8 cellular contexts compared by ENCODE assay signal in the genomic region with DNA sequence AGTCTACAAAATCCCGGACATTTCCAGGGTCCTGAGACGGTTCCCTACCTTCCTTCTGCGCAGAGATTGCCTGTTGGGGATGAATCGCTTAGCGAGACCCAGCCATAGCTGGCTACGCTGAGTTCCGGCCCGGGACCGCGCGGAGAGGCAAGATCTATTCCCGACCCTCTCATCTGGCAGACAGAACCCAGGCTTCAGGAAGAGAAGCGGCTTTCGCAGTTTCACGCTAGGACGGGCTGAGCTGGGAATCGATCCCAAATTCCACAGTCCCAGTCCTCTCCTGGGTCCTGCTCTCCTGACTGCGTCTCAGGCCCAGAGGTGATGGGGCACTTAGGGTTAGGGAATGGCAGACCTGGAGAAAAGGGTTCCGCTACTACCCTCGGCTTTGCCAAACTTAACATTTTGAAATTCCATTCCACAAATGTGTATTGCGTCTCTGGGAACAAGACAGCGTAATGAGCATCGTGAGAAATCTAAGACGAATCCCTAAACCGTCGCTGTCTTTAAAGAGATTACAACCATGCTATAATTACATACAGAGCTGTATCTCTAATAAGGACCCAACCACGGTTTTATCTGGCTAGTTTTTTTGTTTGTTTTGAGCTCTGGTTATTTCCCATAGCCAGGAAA. TPM values are rescaled to one million over a fixed set of nuclear protein-coding genes. Genes with fewer than 3 reads are reported as not detected.
DNase-seq lines count a peak whose midpoint lies in the region; ATAC-seq and TF ChIP-seq lines count a peak whose summit lies in the region.

No MANE protein-coding gene starts in this region.

- DNase-seq in HCT116 (ENCODE audit: low read depth, low spot score) (no peak), right atrium auricular region (ENCODE audit: low spot score) (no peak), progenitor cell of endocrine pancreas (ENCODE audit: low spot score, unreplicated experiment) (no peak), NOMO-1 treated with DMSO at 0.1 percent for 48 hours (lab: John Stamatoyannopoulos, UW; ENCODE audit: unreplicated experiment) (no peak), NCI-H1092 treated with DMSO at 0.1 percent for 48 hours (lab: John Stamatoyannopoulos, UW) (no peak), NCI-H146 (lab: John Stamatoyannopoulos, UW) (no peak), NCI-H2081 treated with DMSO at 0.1 percent for 48 hours (lab: John Stamatoyannopoulos, UW) (no peak)
- no peak for DNase-seq in activated naive CD8-positive, alpha-beta T cell treated with anti-CD3 and anti-CD28 coated beads, Interleukin-2, amount 10 ng/mL, durations not matched to agents 7 days and 5 days

- H3K36me3 Mint-ChIP-seq in activated naive CD8-positive, alpha-beta T cell treated with anti-CD3 and anti-CD28 coated beads, Interleukin-2, amount 10 ng/mL, durations not matched to agents 7 days and 5 days = no peaks in the 10 kb centered on the region
- H3K36me3 Mint-ChIP-seq in progenitor cell of endocrine pancreas (ENCODE audit: insufficient read depth) = peaks cover 15% of the 10 kb centered on the region

- no peaks in the 10 kb centered on the region for H4K20me1 ChIP-seq in HCT116 (ENCODE audit: insufficient read depth)

- peaks cover 16% of the 10 kb centered on the region for H3K4me1 Mint-ChIP-seq in activated naive CD8-positive, alpha-beta T cell treated with anti-CD3 and anti-CD28 coated beads, Interleukin-2, amount 10 ng/mL, durations not matched to agents 7 days and 5 days
- peaks cover 48% of the 10 kb centered on the region for H3K4me1 Mint-ChIP-seq in progenitor cell of endocrine pancreas (ENCODE audit: low read depth)

- RAD21 ChIA-PET in HCT116 (lab: Charles Lee; ENCODE audit: low non-redundant PET in 1 of 2, low total read pairs in 2 of 2, uncharacterized antibody in 2 of 2, unreplicated experiment in 2 of 2) = no interaction called here

- no peak overlapping the region for H2AFZ ChIP-seq in HCT116 (ENCODE audit: low read depth, low read length, poor library complexity, severe bottlenecking)

- no peak for ATAC-seq in HCT116
- ATAC-seq in activated naive CD8-positive, alpha-beta T cell treated with anti-CD3 and anti-CD28 coated beads, Interleukin-2, amount 10 ng/mL, durations not matched to agents 7 days and 5 days (ENCODE audit: low read depth) = no peak

- no peak overlapping the region for H3K27ac Mint-ChIP-seq in activated naive CD8-positive, alpha-beta T cell treated with anti-CD3 and anti-CD28 coated beads, Interleukin-2, amount 10 ng/mL, durations not matched to agents 7 days and 5 days
- peak overlapping the region; percentile 93 for H3K27ac Mint-ChIP-seq in progenitor cell of endocrine pancreas

- H3K27me3 ChIP-seq in HCT116 (ENCODE audit: insufficient read depth, low read length) (no peaks in the 10 kb centered on the region), right atrium auricular region (no peaks in the 10 kb centered on the region)

- POLR2A ChIA-PET in HCT116 (lab: Charles Lee) = no interaction called here
- POLR2A ChIA-PET in activated naive CD8-positive, alpha-beta T cell treated with anti-CD3 and anti-CD28 coated beads, Interleukin-2, amount 10 ng/mL, durations not matched to agents 7 days and 5 days (lab: Charles Lee) = interaction anchor here (0.6 to 1.1 kb wide), 2 partner anchors 8 to 15 kb away, joined by 3 read pairs; no protein-coding TSS in a partner anchor

- H3K9me3 ChIP-seq in HCT116 (ENCODE audit: control insufficient read depth in 1 of 2, insufficient read depth in 1 of 2, low read depth in 1 of 2, low read length in 2 of 2) = no peaks in the 10 kb centered on the region
- no peaks in the 10 kb centered on the region for H3K9me3 ChIP-seq in right atrium auricular region

- H3K36me3 ChIP-seq in HCT116 (ENCODE audit: control insufficient read depth in 1 of 2, insufficient read depth in 2 of 2, low read length in 2 of 2) = peaks cover 2 to 7% of the 10 kb centered on the region in 2 experiments; a peak in 2 of 4 replicates
- peaks cover 14% of the 10 kb centered on the region for H3K36me3 ChIP-seq in right atrium auricular region

- intact Hi-C loops in HCT116 (cut with micrococcal nuclease) = no loop called here

- H3K4me3 ChIP-seq in HCT116 (replicated peaks in 1 of 2; ENCODE audit: low read depth in 1 of 2, low read length in 2 of 2) (peak overlapping the region; percentile 57 to 62), right atrium auricular region (peak overlapping the region; percentile 55 to 71)

- H3K4me2 ChIP-seq in HCT116 (ENCODE audit: low read length) = peak overlapping the region; percentile 66

- H3K4me1 ChIP-seq in HCT116 (ENCODE audit: control insufficient read depth in 1 of 2, insufficient read depth in 2 of 2, low read length in 2 of 2) (peaks cover 5 to 25% of the 10 kb centered on the region in 2 experiments), right atrium auricular region (peaks cover 0 to 61% of the 10 kb centered on the region in 2 donors)

- H3K27ac ChIP-seq in HCT116 (ENCODE audit: low read depth, low read length) (no peak overlapping the region), right atrium auricular region (peak overlapping the region; percentile 84 to 95)

- no peak for TF ChIP-seq POLR2A in HCT116 (IDR thresholded peaks at IDR 0.05; ENCODE audit: borderline replicate concordance, extremely low read depth, insufficient read depth, insufficient read length)

- no TSS peak for BruUV-seq in HCT116 (replicated peaks; lab: Mats Ljungman, UMichigan)

- H3K4me3 Mint-ChIP-seq in activated naive CD8-positive, alpha-beta T cell treated with anti-CD3 and anti-CD28 coated beads, Interleukin-2, amount 10 ng/mL, durations not matched to agents 7 days and 5 days = peak overlapping the region; percentile 72
- peak overlapping the region; percentile 78 for H3K4me3 Mint-ChIP-seq in progenitor cell of endocrine pancreas (ENCODE audit: low read depth)

- no peak for TF ChIP-seq RAD21 in HCT116 (IDR thresholded peaks at IDR 0.05; ENCODE audit: low read depth)

- H3K9ac ChIP-seq in HCT116 (ENCODE audit: low read length) = no peak overlapping the region

- CTCF ChIA-PET in HCT116 (lab: Charles Lee) = no interaction called here

- peaks cover 55% of the 10 kb centered on the region for H3K27me3 Mint-ChIP-seq in activated naive CD8-positive, alpha-beta T cell treated with anti-CD3 and anti-CD28 coated beads, Interleukin-2, amount 10 ng/mL, durations not matched to agents 7 days and 5 days
- no peaks in the 10 kb centered on the region for H3K27me3 Mint-ChIP-seq in progenitor cell of endocrine pancreas

- TF ChIP-seq CTCF in HCT116 (IDR thresholded peaks at IDR 0.05 in 2 of 3, conservative IDR thresholded peaks at IDR 0.05 in 1 of 3; ENCODE audit: borderline replicate concordance in 1 of 3, insufficient read depth in 1 of 3, low read depth in 2 of 3, low read length in 2 of 3) = no peak
- TF ChIP-seq CTCF in right atrium auricular region (IDR thresholded peaks at IDR 0.05) = no peak
- TF ChIP-seq CTCF in progenitor cell of endocrine pancreas (IDR thresholded peaks at IDR 0.05; ENCODE audit: unreplicated experiment) = no peak

- peaks cover 7% of the 10 kb centered on the region; the same call in 1 of the 2 replicates for H3K79me2 ChIP-seq in HCT116 (ENCODE audit: insufficient read depth, low read length)

- no peaks in the 10 kb centered on the region for H3K9me2 ChIP-seq in HCT116 (ENCODE audit: insufficient read depth)

- no peaks in the 10 kb centered on the region for H3K9me3 Mint-ChIP-seq in activated naive CD8-positive, alpha-beta T cell treated with anti-CD3 and anti-CD28 coated beads, Interleukin-2, amount 10 ng/mL, durations not matched to agents 7 days and 5 days
- no peaks in the 10 kb centered on the region for H3K9me3 Mint-ChIP-seq in progenitor cell of endocrine pancreas (ENCODE audit: low read depth)

TF ChIP-seq in HCT116, 20 proteins besides CTCF, POLR2A, EP300 and RAD21:
- TF ChIP-seq POLR2AphosphoS5 (IDR thresholded peaks at IDR 0.05; ENCODE audit: low read depth, low read length) (no peak), SRF (IDR thresholded peaks at IDR 0.05; ENCODE audit: low read depth) (no peak), SIN3A (IDR thresholded peaks at IDR 0.05; ENCODE audit: low read depth) (no peak), JUND (IDR thresholded peaks at IDR 0.05) (no peak), ELF1 (IDR thresholded peaks at IDR 0.05; ENCODE audit: borderline replicate concordance, low read depth) (no peak)
- TF ChIP-seq, protein P1, sequence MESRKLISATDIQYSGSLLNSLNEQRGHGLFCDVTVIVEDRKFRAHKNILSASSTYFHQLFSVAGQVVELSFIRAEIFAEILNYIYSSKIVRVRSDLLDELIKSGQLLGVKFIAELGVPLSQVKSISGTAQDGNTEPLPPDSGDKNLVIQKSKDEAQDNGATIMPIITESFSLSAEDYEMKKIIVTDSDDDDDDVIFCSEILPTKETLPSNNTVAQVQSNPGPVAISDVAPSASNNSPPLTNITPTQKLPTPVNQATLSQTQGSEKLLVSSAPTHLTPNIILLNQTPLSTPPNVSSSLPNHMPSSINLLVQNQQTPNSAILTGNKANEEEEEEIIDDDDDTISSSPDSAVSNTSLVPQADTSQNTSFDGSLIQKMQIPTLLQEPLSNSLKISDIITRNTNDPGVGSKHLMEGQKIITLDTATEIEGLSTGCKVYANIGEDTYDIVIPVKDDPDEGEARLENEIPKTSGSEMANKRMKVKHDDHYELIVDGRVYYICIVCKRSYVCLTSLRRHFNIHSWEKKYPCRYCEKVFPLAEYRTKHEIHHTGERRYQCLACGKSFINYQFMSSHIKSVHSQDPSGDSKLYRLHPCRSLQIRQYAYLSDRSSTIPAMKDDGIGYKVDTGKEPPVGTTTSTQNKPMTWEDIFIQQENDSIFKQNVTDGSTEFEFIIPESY (IDR thresholded peaks at IDR 0.05; ENCODE audit: extremely low read depth, insufficient replicate concordance, low read length) = no peak
- TF ChIP-seq, protein P2, sequence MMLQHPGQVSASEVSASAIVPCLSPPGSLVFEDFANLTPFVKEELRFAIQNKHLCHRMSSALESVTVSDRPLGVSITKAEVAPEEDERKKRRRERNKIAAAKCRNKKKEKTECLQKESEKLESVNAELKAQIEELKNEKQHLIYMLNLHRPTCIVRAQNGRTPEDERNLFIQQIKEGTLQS (IDR thresholded peaks at IDR 0.05) = no peak

RNA-seq across cellular contexts. Expression of a gene that starts 2.8 kb away (rescaled TPM):
- total RNA-seq in HCT116 (2021; ENCODE audit: unreplicated experiment) (7.6 TPM), right atrium auricular region (10 to 100 TPM; 22.4 to 24.3 TPM), progenitor cell of endocrine pancreas (40.0 and 42.1 TPM in 2 replicates)
- polyA plus RNA-seq in HCT116 (2012) = 2.8 and 3.1 TPM in 2 replicates
- not detected for total RNA-seq in activated naive CD8-positive, alpha-beta T cell treated with anti-CD3 and anti-CD28 coated beads, Interleukin-2, amount 10 ng/mL, durations not matched to agents 7 days and 5 days

RNA-seq across cellular contexts. Expression of a gene that starts 10.8 kb away (rescaled TPM):
- total RNA-seq in HCT116 (2021; ENCODE audit: unreplicated experiment) = 66.2 TPM
- 55.5 and 62.1 TPM in 2 replicates for polyA plus RNA-seq in HCT116 (2012)
- 10 to 100 TPM; 43.3 to 46.8 TPM for total RNA-seq in activated naive CD8-positive, alpha-beta T cell treated with anti-CD3 and anti-CD28 coated beads, Interleukin-2, amount 10 ng/mL, durations not matched to agents 7 days and 5 days
- total RNA-seq in right atrium auricular region = 10 to 100 TPM; 45.1 to 59.9 TPM
- total RNA-seq in progenitor cell of endocrine pancreas = 102 and 116 TPM in 2 replicates
